ENCODE assay signal across 26 cellular contexts in the genomic region with DNA sequence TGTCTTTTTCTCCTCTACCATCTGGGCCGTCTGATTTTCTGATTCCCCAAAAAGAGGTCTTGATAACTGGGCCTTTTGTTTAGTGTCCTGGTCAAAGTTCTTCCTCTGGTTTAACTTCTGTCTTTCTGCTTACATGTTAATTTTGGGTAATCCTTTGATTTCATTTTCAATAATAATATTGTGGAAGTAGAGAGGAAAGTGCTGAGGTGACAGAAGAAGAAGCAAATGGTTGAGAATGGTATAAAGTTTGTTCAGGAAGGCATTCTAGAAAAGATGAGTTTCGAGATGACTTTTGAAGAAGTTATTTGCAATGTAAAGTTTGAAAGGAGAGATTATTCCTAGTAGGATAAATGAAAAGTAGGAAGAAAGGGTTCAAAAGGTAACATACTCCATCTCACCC.
DNase-seq lines count a peak whose midpoint lies in the region; ATAC-seq, FAIRE-seq and TF ChIP-seq lines count a peak whose summit lies in the region.
"Had no signal": no experiment of that assay in that cellular context is flagged by ENCODE, and none has a peak within 500 bp of the region (broad histone marks: within the 10 kb centered on the region; RNA-seq: fewer than 3 reads in every experiment).

No MANE protein-coding gene starts in this region.

- H3K4me3 ChIP-seq in HepG2 (replicated peaks in 1 of 3; ENCODE audit: insufficient read depth in 1 of 3, low read depth in 2 of 3, low read length in 3 of 3) (no peak overlapping the region), right lobe of liver (no peak overlapping the region), K562 (no peak overlapping the region), gastrocnemius medialis (no peak overlapping the region)
- H3K4me3 ChIP-seq: BLaER1, GM12878 had no signal

- no peak overlapping the region for H3K4me3 Mint-ChIP-seq in naive thymus-derived CD8-positive, alpha-beta T cell
- H3K4me3 Mint-ChIP-seq: CD14-positive monocyte; CD4-positive, alpha-beta memory T cell; CD4-positive, CD25-positive, alpha-beta regulatory T cell; CD8-positive, alpha-beta memory T cell had no signal

- CTCF ChIA-PET in HepG2 (lab: Yijun Ruan, JAX; ENCODE audit: low intra/inter-chr PET ratio, low total read pairs), result no interaction called here
- CTCF ChIA-PET in K562 (lab: Yijun Ruan, JAX; ENCODE audit: low intra/inter-chr PET ratio), result no interaction called here

- peaks cover 0 to 12% (median 9%) of the 10 kb centered on the region in 4 donors for H3K4me1 Mint-ChIP-seq in naive thymus-derived CD8-positive, alpha-beta T cell

- ATAC-seq in HepG2, result no peak
- ATAC-seq in right lobe of liver, result no peak
- no peak for ATAC-seq in K562
- ATAC-seq in gastrocnemius medialis, result no peak
- ATAC-seq in naive thymus-derived CD8-positive, alpha-beta T cell, result no peak
- ATAC-seq: GM12878 had no signal

- H3K36me3 ChIP-seq in HepG2 (replicated peaks in 1 of 2; ENCODE audit: control insufficient read depth in 1 of 2, insufficient read depth in 2 of 2, low read length in 2 of 2) (no peaks in the 10 kb centered on the region), right lobe of liver (no peaks in the 10 kb centered on the region), K562 (ENCODE audit: control insufficient read depth, insufficient read depth, low read length) (no peaks in the 10 kb centered on the region), gastrocnemius medialis (no peaks in the 10 kb centered on the region)
- H3K36me3 ChIP-seq: BE2C, BLaER1 had no signal

- H3K4me2 ChIP-seq in HepG2 (ENCODE audit: low read depth, low read length) (no peak overlapping the region), K562 (ENCODE audit: insufficient read depth, low read length) (no peak overlapping the region)
- H3K4me2 ChIP-seq: BLaER1 had no signal

- TF ChIP-seq EP300 in HepG2 (IDR thresholded peaks at IDR 0.05; ENCODE audit: low read depth in 2 of 2, low read length in 2 of 2) (no peak), HepG2 (CRISPR knock-in tag; IDR thresholded peaks at IDR 0.05; ENCODE audit: borderline replicate concordance) (no peak), K562 (IDR thresholded peaks at IDR 0.05; ENCODE audit: low read length) (no peak)

- H3K9ac ChIP-seq in HepG2 (ENCODE audit: insufficient read depth, low read depth, low read length) (no peak overlapping the region), K562 (ENCODE audit: insufficient read depth in 1 of 2, low read depth in 2 of 2, low read length in 2 of 2) (no peak overlapping the region)
- H3K9ac ChIP-seq: BLaER1 had no signal

- H3K27ac ChIP-seq in HepG2 (ENCODE audit: extremely low read length, insufficient read depth, low read length), result no peak overlapping the region
- H3K27ac ChIP-seq in right lobe of liver, result no peak overlapping the region
- H3K27ac ChIP-seq in K562 (ENCODE audit: extremely low read depth, low read depth, low read length), result no peak overlapping the region
- H3K27ac ChIP-seq in gastrocnemius medialis, result peak overlapping the region; percentile 3 to 68 (median 52)
- H3K27ac ChIP-seq: 22Rv1, BLaER1 had no signal

- WGBS in HepG2 (ENCODE audit: low lambda C conversion rate), result 86% methylated on average over 2 of the region's 2 CpGs
- 58% methylated on average over 2 of the region's 2 CpGs for WGBS in right lobe of liver (ENCODE audit: insufficient coverage, low coverage, low lambda C conversion rate, missing lambda C conversion rate)
- WGBS in K562 (ENCODE audit: insufficient coverage, low coverage, missing lambda C conversion rate), result 5% methylated on average over 2 of the region's 2 CpGs

- no peaks in the 10 kb centered on the region for H3K79me2 ChIP-seq in HepG2 (ENCODE audit: insufficient read depth, low read length)
- H3K79me2 ChIP-seq in K562 (ENCODE audit: control insufficient read depth, insufficient read depth, low read length), result no peaks in the 10 kb centered on the region

- H4K20me1 ChIP-seq in HepG2 (ENCODE audit: insufficient read depth, low read length), result no peaks in the 10 kb centered on the region
- H4K20me1 ChIP-seq in K562 (replicated peaks; ENCODE audit: control insufficient read depth, insufficient read depth, low read length), result no peaks in the 10 kb centered on the region
- H4K20me1 ChIP-seq: BLaER1 had no signal

- no peak for TF ChIP-seq RAD21 in HepG2 (CRISPR knock-in tag; IDR thresholded peaks at IDR 0.05)
- no peak for TF ChIP-seq RAD21 in K562 (CRISPR knock-in tag; conservative IDR thresholded peaks at IDR 0.05 in 1 of 2, IDR thresholded peaks at IDR 0.05 in 1 of 2)

- H3K4me1 ChIP-seq in HepG2 (ENCODE audit: insufficient read depth, low read length), result no peaks in the 10 kb centered on the region
- no peaks in the 10 kb centered on the region for H3K4me1 ChIP-seq in right lobe of liver
- H3K4me1 ChIP-seq in K562 (replicated peaks in 1 of 2; ENCODE audit: control insufficient read depth in 2 of 2, insufficient read depth in 2 of 2, low read length in 2 of 2), result no peaks in the 10 kb centered on the region; a peak in 1 of 5 replicates
- peaks cover 59 to 68% of the 10 kb centered on the region in 2 donors for H3K4me1 ChIP-seq in gastrocnemius medialis
- H3K4me1 ChIP-seq: BE2C had no signal

- POLR2A ChIA-PET in HepG2 (lab: Yijun Ruan, JAX), result no interaction called here
- POLR2A ChIA-PET in K562 (lab: Yijun Ruan, JAX), result no interaction called here
- POLR2A ChIA-PET in naive thymus-derived CD8-positive, alpha-beta T cell (lab: Charles Lee), result no interaction called here

- H3K9me3 Mint-ChIP-seq in naive thymus-derived CD8-positive, alpha-beta T cell, result no peaks in the 10 kb centered on the region
- H3K9me3 Mint-ChIP-seq: CD14-positive monocyte; CD4-positive, alpha-beta memory T cell; CD8-positive, alpha-beta memory T cell had no signal

- peaks cover 0 to 10% (median 3%) of the 10 kb centered on the region in 5 donors for H3K27me3 Mint-ChIP-seq in naive thymus-derived CD8-positive, alpha-beta T cell

- no peaks in the 10 kb centered on the region for H3K9me1 ChIP-seq in K562 (ENCODE audit: control insufficient read depth, insufficient read depth, low read length)

- no peak for DNase-seq in HepG2 (ENCODE audit: low spot score)
- no peak for DNase-seq in right lobe of liver
- DNase-seq in K562 (ENCODE audit: extremely low read depth in 1 of 4, low spot score in 3 of 4), result no peak
- no peak for DNase-seq in gastrocnemius medialis
- no peak for DNase-seq in naive thymus-derived CD8-positive, alpha-beta T cell
- no peak for DNase-seq in effector CD4-positive, alpha-beta T cell
- DNase-seq: ACHN; BE2C; C1 segment of cervical spinal cord; CD4-positive, alpha-beta memory T cell; CD4-positive, CD25-positive, alpha-beta regulatory T cell; CD8-positive, alpha-beta memory T cell; COR-L47; DMS 273 treated with DMSO at 0.1 percent for 48 hours; DMS153; DMS53; DMS79; DND-41; EL; GDM1 had no signal

- in situ Hi-C loops in HepG2 (cut with HindIII; ENCODE audit: extremely low pct_ligation_motif_present, low pct_unique_long_range_greater_than_20kb) (no loop called here), K562 (cut with MboI) (loop anchor here (10.0 kb wide), 1 partner anchor 275 kb away; no protein-coding TSS in a partner anchor), gastrocnemius medialis (cut with MboI; ENCODE audit: low sequenced_read_pairs in 4 of 4) (no loop called here)

- no peaks in the 10 kb centered on the region for H3K9me3 ChIP-seq in HepG2 (ENCODE audit: low read length)
- no peaks in the 10 kb centered on the region for H3K9me3 ChIP-seq in right lobe of liver
- H3K9me3 ChIP-seq in K562 (replicated peaks; ENCODE audit: control insufficient read depth, insufficient read depth, low read depth, low read length), result no peaks in the 10 kb centered on the region
- H3K9me3 ChIP-seq in gastrocnemius medialis, result no peaks in the 10 kb centered on the region
- H3K9me3 ChIP-seq: BE2C, BLaER1 had no signal

- FAIRE-seq in HepG2 (lab: Jason Lieb, UNC), result no peak
- FAIRE-seq in K562 (lab: Jason Lieb, UNC), result no peak
- FAIRE-seq: GM12878, GM12892, GM18507 had no signal

- peak overlapping the region in 1 of 10 donors; percentile 23 for H3K27ac Mint-ChIP-seq in naive thymus-derived CD8-positive, alpha-beta T cell
- H3K27ac Mint-ChIP-seq: CD14-positive monocyte; CD4-positive, alpha-beta memory T cell; CD4-positive, CD25-positive, alpha-beta regulatory T cell; CD8-positive, alpha-beta memory T cell had no signal

- BruUV-seq in HepG2 (replicated peaks; lab: Mats Ljungman, UMichigan) (no TSS peak), K562 (replicated peaks; lab: Mats Ljungman, UMichigan) (no TSS peak)

- H3K27me3 ChIP-seq in HepG2 (ENCODE audit: control insufficient read depth in 1 of 2, insufficient read depth in 2 of 2, low read length in 2 of 2) (no peaks in the 10 kb centered on the region), right lobe of liver (no peaks in the 10 kb centered on the region), K562 (ENCODE audit: control insufficient read depth in 2 of 2, insufficient read depth in 2 of 2, low read length in 2 of 2) (no peaks in the 10 kb centered on the region), gastrocnemius medialis (no peaks in the 10 kb centered on the region)
- H3K27me3 ChIP-seq: BE2C, BLaER1 had no signal

- H2AFZ ChIP-seq in HepG2 (ENCODE audit: low read length) (no peak overlapping the region), K562 (ENCODE audit: low read depth, low read length) (no peak overlapping the region)

- intact Hi-C loops in HepG2 (cut with micrococcal nuclease; ENCODE audit: unreplicated experiment) (no loop called here), right lobe of liver (cut with DNase I) (no loop called here), K562 (cut with micrococcal nuclease) (no loop called here), gastrocnemius medialis (cut with DNase I; ENCODE audit: low total_unique reads) (loop anchor here (5.0 to 10.0 kb wide), 3 partner anchors 87 to 275 kb away; partner anchors contain the start of gene UNC13B)

- no peak for TF ChIP-seq POLR2A in HepG2 (IDR thresholded peaks at IDR 0.05; ENCODE audit: insufficient read depth in 1 of 2, low read depth in 2 of 2, low read length in 2 of 2)
- TF ChIP-seq POLR2A in right lobe of liver (IDR thresholded peaks at IDR 0.05), result no peak
- no peak for TF ChIP-seq POLR2A in K562 (conservative IDR thresholded peaks at IDR 0.05)
- TF ChIP-seq POLR2A in gastrocnemius medialis (IDR thresholded peaks at IDR 0.05), result no peak

- H3K36me3 Mint-ChIP-seq in naive thymus-derived CD8-positive, alpha-beta T cell, result peaks cover 0 to 3% (median 0%) of the 10 kb centered on the region in 3 donors
- H3K36me3 Mint-ChIP-seq: CD14-positive monocyte; CD4-positive, alpha-beta memory T cell; CD4-positive, CD25-positive, alpha-beta regulatory T cell; CD8-positive, alpha-beta memory T cell had no signal

- TF ChIP-seq CTCF in HepG2 (CRISPR knock-in tag; IDR thresholded peaks at IDR 0.05), result no peak
- TF ChIP-seq CTCF in right lobe of liver (IDR thresholded peaks at IDR 0.05), result no peak
- TF ChIP-seq CTCF in K562 (IDR thresholded peaks at IDR 0.05 in 2 of 3, conservative IDR thresholded peaks at IDR 0.05 in 1 of 3; ENCODE audit: insufficient read depth in 2 of 3, low read depth in 1 of 3, low read length in 3 of 3), result no peak
- no peak for TF ChIP-seq CTCF in gastrocnemius medialis (IDR thresholded peaks at IDR 0.05 in 4 of 5, conservative IDR thresholded peaks at IDR 0.05 in 1 of 5)

TF ChIP-seq in HepG2, 621 proteins besides CTCF, POLR2A, EP300 and RAD21 (continues in another document):
- peak; percentile 32 to 58; a peak in 2 of 4 replicates for TF ChIP-seq MAFK (conservative IDR thresholded peaks at IDR 0.05 in 1 of 2, IDR thresholded peaks at IDR 0.05 in 1 of 2; ENCODE audit: low read length in 2 of 2)

TF ChIP-seq in K562, 482 proteins besides CTCF, POLR2A, EP300 and RAD21 (continues in another document):
- TF ChIP-seq ZNF124 (CRISPR knock-in tag; IDR thresholded peaks at IDR 0.05) (no peak), ZNF316 (IDR thresholded peaks at IDR 0.05) (peak; percentile 58)

Comparison
In these comparisons a context has a peak if more than half of its experiments do, and no peak if none do; other contexts are left out.
1. H3K27ac ChIP-seq: peak in gastrocnemius medialis (4 of 4); none in HepG2 (single experiment), right lobe of liver (0 of 3) and K562 (single experiment).
2. Of the 241 proteins assayed by ChIP-seq in both HepG2 and K562: peak only in HepG2: MAFF and MAFK; only in K562: MAFG; in both: none; in neither: 238.